In genomic region chr3:55300701-55301100, GRCh38 we compare ENCODE assay signal across 39 cellular contexts.
"Had no signal": no experiment of that assay in that cellular context is flagged by ENCODE, and none has a peak within 500 bp of the region (broad histone marks: within the 10 kb centered on the region; RNA-seq: fewer than 3 reads in every experiment).

No MANE protein-coding gene starts in this region.

- ATAC-seq: activated naive CD4-positive, alpha-beta T cell treated with anti-CD3 and anti-CD28 coated beads, Interleukin-2, amount 50 U/mL, for 72 hours; activated naive CD8-positive, alpha-beta T cell treated with anti-CD3 and anti-CD28 coated beads, Interleukin-2, amount 50 U/mL, for 24 hours; activated T-cell treated with anti-CD3 and anti-CD28 coated beads, Interleukin-2, amount 50 U/mL, for 4 hours; activated T-cell treated with anti-CD3 and anti-CD28 coated beads, Interleukin-2, amount 50 U/mL, for 72 hours; activated T-helper 17 cell treated with anti-CD3 and anti-CD28 coated beads, Interleukin-2, amount 50 U/mL, for 72 hours; body of pancreas had no signal

- H3K27me3 Mint-ChIP-seq: activated naive CD4-positive, alpha-beta T cell treated with anti-CD3 and anti-CD28 coated beads, Interleukin-2, amount 10 ng/mL, durations not matched to agents 7 days and 5 days; activated naive CD4-positive, alpha-beta T cell treated with anti-CD3 and anti-CD28 coated beads, Interleukin-2, amount 50 U/mL, for 24 hours; activated naive CD8-positive, alpha-beta T cell treated with anti-CD3 and anti-CD28 coated beads, Interleukin-2, amount 10 ng/mL, durations not matched to agents 7 days and 5 days; activated naive CD8-positive, alpha-beta T cell treated with anti-CD3 and anti-CD28 coated beads, Interleukin-2, amount 50 U/mL, for 24 hours; activated T-cell treated with anti-CD3 and anti-CD28 coated beads, Interleukin-2, amount 50 U/mL, for 24 hours; central memory CD8-positive, alpha-beta T cell had no signal

- DNase-seq: activated effector memory CD4-positive, alpha-beta T cell treated with anti-CD3 and anti-CD28 coated beads, Interleukin-2, amount 50 U/mL, for 16 hours; activated effector memory CD4-positive, alpha-beta T cell treated with Interleukin-2 at 50 U/mL for 16 hours; activated gamma-delta T cell; activated gamma-delta T cell treated with Interleukin-2 at 50 U/mL for 16 hours; activated naive CD4-positive, alpha-beta T cell; activated naive CD4-positive, alpha-beta T cell treated with anti-CD3 and anti-CD28 coated beads for 36 hours; activated naive CD4-positive, alpha-beta T cell treated with anti-CD3 and anti-CD28 coated beads, Interleukin-2, amount 10 ng/mL, durations not matched to agents 7 days and 5 days; activated naive CD4-positive, alpha-beta T cell treated with anti-CD3 and anti-CD28 coated beads, Interleukin-2, amount 50 U/mL, for 16 hours; activated naive CD4-positive, alpha-beta T cell treated with Interleukin-2 at 50 U/mL for 16 hours; activated naive CD8-positive, alpha-beta T cell treated with anti-CD3 and anti-CD28 coated beads for 36 hours; activated naive CD8-positive, alpha-beta T cell treated with anti-CD3 and anti-CD28 coated beads, Interleukin-2, amount 10 ng/mL, durations not matched to agents 7 days and 5 days; activated naive CD8-positive, alpha-beta T cell treated with anti-CD3 and anti-CD28 coated beads, Interleukin-2, amount 50 U/mL, for 24 hours; activated T-cell treated with anti-CD3 and anti-CD28 coated beads, Interleukin-2, amount 50 U/mL, for 24 hours; activated T-cell treated with anti-CD3 and anti-CD28 coated beads, Interleukin-2, amount 50 U/mL, for 4 hours; activated T-cell treated with anti-CD3 and anti-CD28 coated beads, Interleukin-2, amount 50 U/mL, for 48 hours; activated T-cell treated with anti-CD3 and anti-CD28 coated beads, Interleukin-2, amount 50 U/mL, for 72 hours; adrenal gland; amniotic stem cell; amygdala; anterior cingulate cortex; aorta; body of pancreas; brain microvascular endothelial cell; caudate nucleus; central memory CD4-positive, alpha-beta T cell; cerebellar nuclear complex had no signal

- H3K27ac ChIP-seq: adrenal gland, ascending aorta, body of pancreas, brain microvascular endothelial cell, breast epithelium, cardiac muscle cell had no signal

- H3K4me1 ChIP-seq: adrenal gland, ascending aorta, body of pancreas, breast epithelium had no signal

- H3K27me3 ChIP-seq: adrenal gland, ascending aorta, body of pancreas, brain microvascular endothelial cell, breast epithelium, cardiac muscle cell had no signal

- H3K36me3 Mint-ChIP-seq: activated naive CD4-positive, alpha-beta T cell treated with anti-CD3 and anti-CD28 coated beads, Interleukin-2, amount 10 ng/mL, durations not matched to agents 7 days and 5 days; activated naive CD4-positive, alpha-beta T cell treated with anti-CD3 and anti-CD28 coated beads, Interleukin-2, amount 50 U/mL, for 24 hours; activated naive CD4-positive, alpha-beta T cell treated with anti-CD3 and anti-CD28 coated beads, Interleukin-2, amount 50 U/mL, for 72 hours; activated naive CD8-positive, alpha-beta T cell; activated naive CD8-positive, alpha-beta T cell treated with anti-CD3 and anti-CD28 coated beads for 36 hours; activated naive CD8-positive, alpha-beta T cell treated with anti-CD3 and anti-CD28 coated beads, Interleukin-2, amount 10 ng/mL, durations not matched to agents 7 days and 5 days; brain had no signal

- H3K4me3 Mint-ChIP-seq: activated naive CD4-positive, alpha-beta T cell treated with anti-CD3 and anti-CD28 coated beads for 36 hours; activated naive CD4-positive, alpha-beta T cell treated with anti-CD3 and anti-CD28 coated beads, Interleukin-2, amount 10 ng/mL, durations not matched to agents 7 days and 5 days; activated naive CD4-positive, alpha-beta T cell treated with anti-CD3 and anti-CD28 coated beads, Interleukin-2, amount 50 U/mL, for 24 hours; activated naive CD8-positive, alpha-beta T cell; activated naive CD8-positive, alpha-beta T cell treated with anti-CD3 and anti-CD28 coated beads for 36 hours; activated naive CD8-positive, alpha-beta T cell treated with anti-CD3 and anti-CD28 coated beads, Interleukin-2, amount 10 ng/mL, durations not matched to agents 7 days and 5 days; activated naive CD8-positive, alpha-beta T cell treated with anti-CD3 and anti-CD28 coated beads, Interleukin-2, amount 50 U/mL, for 24 hours; activated T-cell treated with anti-CD3 and anti-CD28 coated beads, Interleukin-2, amount 50 U/mL, for 24 hours; activated T-cell treated with anti-CD3 and anti-CD28 coated beads, Interleukin-2, amount 50 U/mL, for 4 hours; activated T-cell treated with anti-CD3 and anti-CD28 coated beads, Interleukin-2, amount 50 U/mL, for 72 hours; activated T-helper 1 cell treated with anti-CD3 and anti-CD28 coated beads, Interleukin-12 subunit alpha, Interleukin-12 subunit beta, Interleukin-2, Interleukin-4 antibody, amounts not matched to agents 30 ng/mL and 10 ng/mL and 1 ng/mL, durations not matched to agents 14 hours and 24 hours and 36 hours; activated T-helper 17 cell treated with anti-CD3 and anti-CD28 coated beads, Interleukin-2, amount 50 U/mL, for 72 hours; brain; central memory CD8-positive, alpha-beta T cell had no signal

- H3K9me3 ChIP-seq: adrenal gland, ascending aorta, body of pancreas, breast epithelium had no signal

- H3K4me3 ChIP-seq: adrenal gland, ascending aorta, body of pancreas, breast epithelium, cardiac muscle cell had no signal

- H3K36me3 ChIP-seq: adrenal gland, ascending aorta, brain microvascular endothelial cell, breast epithelium, cardiac muscle cell had no signal

- H3K4me1 Mint-ChIP-seq: activated naive CD4-positive, alpha-beta T cell treated with anti-CD3 and anti-CD28 coated beads, Interleukin-2, amount 10 ng/mL, durations not matched to agents 7 days and 5 days; activated naive CD4-positive, alpha-beta T cell treated with anti-CD3 and anti-CD28 coated beads, Interleukin-2, amount 50 U/mL, for 24 hours; activated naive CD8-positive, alpha-beta T cell treated with anti-CD3 and anti-CD28 coated beads for 36 hours; activated naive CD8-positive, alpha-beta T cell treated with anti-CD3 and anti-CD28 coated beads, Interleukin-2, amount 50 U/mL, for 24 hours; activated T-helper 17 cell treated with anti-CD3 and anti-CD28 coated beads, Interleukin-2, amount 50 U/mL, for 72 hours; central memory CD8-positive, alpha-beta T cell had no signal

- FAIRE-seq: astrocyte, bronchial epithelial cell had no signal

- H3K27ac Mint-ChIP-seq: activated naive CD4-positive, alpha-beta T cell treated with anti-CD3 and anti-CD28 coated beads for 36 hours; activated naive CD4-positive, alpha-beta T cell treated with anti-CD3 and anti-CD28 coated beads, Interleukin-2, amount 10 ng/mL, durations not matched to agents 7 days and 5 days; activated naive CD4-positive, alpha-beta T cell treated with anti-CD3 and anti-CD28 coated beads, Interleukin-2, amount 50 U/mL, for 24 hours; activated naive CD4-positive, alpha-beta T cell treated with anti-CD3 and anti-CD28 coated beads, Interleukin-2, amount 50 U/mL, for 72 hours; activated naive CD8-positive, alpha-beta T cell; activated naive CD8-positive, alpha-beta T cell treated with anti-CD3 and anti-CD28 coated beads for 36 hours; activated naive CD8-positive, alpha-beta T cell treated with anti-CD3 and anti-CD28 coated beads, Interleukin-2, amount 10 ng/mL, durations not matched to agents 7 days and 5 days; activated naive CD8-positive, alpha-beta T cell treated with anti-CD3 and anti-CD28 coated beads, Interleukin-2, amount 50 U/mL, for 24 hours; activated T-cell treated with anti-CD3 and anti-CD28 coated beads, Interleukin-2, amount 50 U/mL, for 24 hours; activated T-cell treated with anti-CD3 and anti-CD28 coated beads, Interleukin-2, amount 50 U/mL, for 72 hours; activated T-helper 1 cell treated with anti-CD3 and anti-CD28 coated beads, Interleukin-12 subunit alpha, Interleukin-12 subunit beta, Interleukin-2, Interleukin-4 antibody, amounts not matched to agents 30 ng/mL and 10 ng/mL and 1 ng/mL, durations not matched to agents 14 hours and 24 hours and 36 hours; activated T-helper 17 cell treated with anti-CD3 and anti-CD28 coated beads, Interleukin-2, amount 50 U/mL, for 72 hours; activated T-helper 2 cell treated with anti-CD3 and anti-CD28 coated beads, Interferon-gamma antibody, Interleukin-2, Interleukin-4, amounts not matched to agents 10 μg/mL and 5 μg/mL and 100 μg/mL, durations not matched to agents 14 hours and 24 hours and 36 hours; brain had no signal

- H3K9me3 Mint-ChIP-seq: activated naive CD8-positive, alpha-beta T cell treated with anti-CD3 and anti-CD28 coated beads for 36 hours; activated T-cell treated with anti-CD3 and anti-CD28 coated beads, Interleukin-2, amount 50 U/mL, for 4 hours had no signal
